21 cellular contexts compared by ENCODE assay signal in genomic region chr12:34341362-34341733, GRCh38.
"Had no signal": no experiment of that assay in that cellular context is flagged by ENCODE, and none has a peak within 500 bp of the region (broad histone marks: within the 10 kb centered on the region; RNA-seq: fewer than 3 reads in every experiment).

No MANE protein-coding gene starts in this region.

- H3K36me3 ChIP-seq: gastrocnemius medialis, neutrophil, pancreas, stomach, thyroid gland, vagina had no signal

- ATAC-seq: gastrocnemius medialis; left lobe of liver; mucosa of descending colon; natural killer cell treated with Interleukin-12 subunit alpha and Interleukin-12 subunit beta and Interleukin-15 and Interleukin-18, amount 100 ng/mL, for 72 hours; pancreas; sciatic nerve; stimulated activated effector memory CD8-positive, alpha-beta T cell treated with anti-CD3 and anti-CD28 coated beads, Interleukin-12 subunit alpha, Interleukin-12 subunit beta, amount 100 ng/mL, for 72 hours had no signal

- H3K4me1 ChIP-seq: gastrocnemius medialis, pancreas, stomach, thyroid gland, vagina had no signal

- H3K4me2 ChIP-seq: smooth muscle cell had no signal

- H3K4me3 ChIP-seq: dorsolateral prefrontal cortex, gastrocnemius medialis, lung, mucosa of descending colon, pancreas, smooth muscle cell, stomach, thyroid gland, vagina had no signal

- H3K27me3 ChIP-seq: gastrocnemius medialis, neutrophil, pancreas, thyroid gland, vagina had no signal

- H3K27ac ChIP-seq: dorsolateral prefrontal cortex, gastrocnemius medialis, neutrophil, pancreas, stomach, thyroid gland, vagina had no signal

- FAIRE-seq: kidney, pancreas had no signal

- DNase-seq: dorsolateral prefrontal cortex; effector CD4-positive, alpha-beta T cell; gastrocnemius medialis; head of caudate nucleus; kidney; mucosa of descending colon; naive B cell; pancreas; stimulated activated CD4-positive, alpha-beta T cell treated with anti-CD3 and anti-CD28 coated beads, Interleukin-2, amount 100 ng/mL, for 24 hours; stimulated activated CD4-positive, alpha-beta T cell treated with anti-CD3 and anti-CD28 coated beads, Interleukin-4, amount 100 ng/mL, for 24 hours; stimulated activated naive CD4-positive, alpha-beta T cell treated with Interleukin-2 at 50 U/mL for 16 hours; stomach; thyroid gland had no signal

- H3K9me3 ChIP-seq: gastrocnemius medialis, pancreas, thyroid gland, vagina had no signal
